Comparison of ENCODE assay signal across 15 cellular contexts in genomic region chr4:158724647-158725046, GRCh38. TPM values are rescaled to one million over a fixed set of nuclear protein-coding genes. Genes with fewer than 3 reads are reported as not detected.
DNase-seq lines count a peak whose midpoint lies in the region; ATAC-seq and TF ChIP-seq lines count a peak whose summit lies in the region.
"Had no signal": no experiment of that assay in that cellular context is flagged by ENCODE, and none has a peak within 500 bp of the region (broad histone marks: within the 10 kb centered on the region; RNA-seq: fewer than 3 reads in every experiment).

No MANE protein-coding gene starts in this region.

- no peaks in the 10 kb centered on the region for H3K9me3 Mint-ChIP-seq in activated CD8-positive, alpha-beta memory T cell treated with anti-CD3 and anti-CD28 coated beads, Interleukin-2, amount 10 ng/mL, durations not matched to agents 7 days and 5 days (ENCODE audit: low read depth)
- H3K9me3 Mint-ChIP-seq in activated naive CD8-positive, alpha-beta T cell treated with anti-CD3 and anti-CD28 coated beads, Interleukin-2, amount 50 U/mL, for 24 hours, result no peaks in the 10 kb centered on the region
- H3K9me3 Mint-ChIP-seq in neural crest cell, result no peaks in the 10 kb centered on the region

- H3K27me3 ChIP-seq in Karpas-422 (ENCODE audit: low read length), result no peaks in the 10 kb centered on the region
- H3K27me3 ChIP-seq: stomach had no signal

- no peaks in the 10 kb centered on the region for H3K9me2 ChIP-seq in Karpas-422 (replicated peaks; ENCODE audit: insufficient read depth, low read length)

- peaks cover 21% of the 10 kb centered on the region for H3K36me3 Mint-ChIP-seq in activated CD8-positive, alpha-beta memory T cell treated with anti-CD3 and anti-CD28 coated beads, Interleukin-2, amount 10 ng/mL, durations not matched to agents 7 days and 5 days
- peaks cover 22% of the 10 kb centered on the region for H3K36me3 Mint-ChIP-seq in activated naive CD8-positive, alpha-beta T cell treated with anti-CD3 and anti-CD28 coated beads, Interleukin-2, amount 50 U/mL, for 24 hours (ENCODE audit: low read depth)
- H3K36me3 Mint-ChIP-seq in neural crest cell (ENCODE audit: low read depth), result peaks cover 5% of the 10 kb centered on the region

- H3K4me1 Mint-ChIP-seq in activated CD8-positive, alpha-beta memory T cell treated with anti-CD3 and anti-CD28 coated beads, Interleukin-2, amount 10 ng/mL, durations not matched to agents 7 days and 5 days, result peaks cover 65% of the 10 kb centered on the region
- H3K4me1 Mint-ChIP-seq in activated naive CD8-positive, alpha-beta T cell treated with anti-CD3 and anti-CD28 coated beads, Interleukin-2, amount 50 U/mL, for 24 hours, result peaks cover 50% of the 10 kb centered on the region
- H3K4me1 Mint-ChIP-seq in neural crest cell, result peaks cover 27% of the 10 kb centered on the region

- H3K9me3 ChIP-seq in Karpas-422 (ENCODE audit: low read length), result no peaks in the 10 kb centered on the region
- H3K9me3 ChIP-seq: A549, psoas muscle, stomach had no signal

- H3K9ac ChIP-seq in Karpas-422 (ENCODE audit: low read length), result no peak overlapping the region

- no peaks in the 10 kb centered on the region for H4K20me1 ChIP-seq in Karpas-422 (ENCODE audit: insufficient read depth, low read depth, low read length)

- peaks cover 11% of the 10 kb centered on the region; the same call in 1 of the 2 replicates for H3K36me3 ChIP-seq in Karpas-422 (ENCODE audit: insufficient read depth, low read length)

- H3K79me2 ChIP-seq in Karpas-422 (ENCODE audit: low read length), result peaks cover 33% of the 10 kb centered on the region

- no peak for TF ChIP-seq CTCF in neural crest cell (conservative IDR thresholded peaks at IDR 0.05)

- H3K27ac ChIP-seq in Karpas-422 (ENCODE audit: low read length), result no peak overlapping the region
- H3K27ac ChIP-seq: HL-60 had no signal

- H3K27ac Mint-ChIP-seq in activated CD8-positive, alpha-beta memory T cell treated with anti-CD3 and anti-CD28 coated beads, Interleukin-2, amount 10 ng/mL, durations not matched to agents 7 days and 5 days, result peak overlapping the region; percentile 98
- peak overlapping the region; percentile 78 for H3K27ac Mint-ChIP-seq in activated naive CD8-positive, alpha-beta T cell treated with anti-CD3 and anti-CD28 coated beads, Interleukin-2, amount 50 U/mL, for 24 hours
- no peak overlapping the region for H3K27ac Mint-ChIP-seq in neural crest cell (ENCODE audit: unreplicated experiment)

- peak; percentile 6 for ATAC-seq in activated CD8-positive, alpha-beta memory T cell treated with anti-CD3 and anti-CD28 coated beads, Interleukin-2, amount 10 ng/mL, durations not matched to agents 7 days and 5 days
- no peak for ATAC-seq in activated naive CD8-positive, alpha-beta T cell treated with anti-CD3 and anti-CD28 coated beads, Interleukin-2, amount 50 U/mL, for 24 hours
- no peak for ATAC-seq in GM21515 (IDR thresholded peaks at IDR 0.05; ENCODE audit: unreplicated experiment)
- ATAC-seq in GM21423 (IDR thresholded peaks at IDR 0.05; ENCODE audit: unreplicated experiment), result no peak
- ATAC-seq: left ventricle myocardium superior, psoas muscle had no signal

- no peak for DNase-seq in activated CD8-positive, alpha-beta memory T cell treated with anti-CD3 and anti-CD28 coated beads, Interleukin-2, amount 10 ng/mL, durations not matched to agents 7 days and 5 days
- no peak for DNase-seq in activated CD8-positive, alpha-beta memory T cell treated with anti-CD3 and anti-CD28 coated beads, Interleukin-2, amount 50 U/mL, for 48 hours
- DNase-seq in Karpas-422 (no peak), neural crest cell (ENCODE audit: low read depth, low spot score) (no peak)
- DNase-seq in activated naive CD8-positive, alpha-beta T cell treated with anti-CD3 and anti-CD28 coated beads, Interleukin-2, amount 50 U/mL, for 24 hours, result no peak
- DNase-seq in stimulated activated CD4-positive, alpha-beta T cell treated with anti-CD3 and anti-CD28 coated beads, Interleukin-1b, Interleukin-23, amount 100 ng/mL, for 48 hours, result no peak
- DNase-seq: amygdala, DND-41, left ventricle myocardium superior, psoas muscle, stomach had no signal

- no peak overlapping the region for H3K4me3 ChIP-seq in Karpas-422 (ENCODE audit: low read length)
- H3K4me3 ChIP-seq: psoas muscle had no signal

- no peak overlapping the region for H3K4me2 ChIP-seq in Karpas-422 (ENCODE audit: low read depth, low read length, poor library complexity, severe bottlenecking)

- CTCF ChIA-PET in activated CD8-positive, alpha-beta memory T cell treated with anti-CD3 and anti-CD28 coated beads, Interleukin-2, amount 10 ng/mL, durations not matched to agents 7 days and 5 days (lab: Charles Lee), result interaction anchor here (0.6 to 2.0 kb wide), 2 partner anchors 127 to 452 kb away, joined by 3 to 6 read pairs; no protein-coding TSS in a partner anchor

- H3K4me3 Mint-ChIP-seq in activated CD8-positive, alpha-beta memory T cell treated with anti-CD3 and anti-CD28 coated beads, Interleukin-2, amount 10 ng/mL, durations not matched to agents 7 days and 5 days, result peak overlapping the region; percentile 88
- peak overlapping the region; percentile 93 for H3K4me3 Mint-ChIP-seq in activated naive CD8-positive, alpha-beta T cell treated with anti-CD3 and anti-CD28 coated beads, Interleukin-2, amount 50 U/mL, for 24 hours
- H3K4me3 Mint-ChIP-seq in neural crest cell, result peak overlapping the region; percentile 77

- H2AFZ ChIP-seq in Karpas-422 (ENCODE audit: low read length), result peak overlapping the region; percentile 19; the same call in 1 of the 2 replicates

- peaks cover 17% of the 10 kb centered on the region for H3K4me1 ChIP-seq in Karpas-422 (ENCODE audit: low read length)
- H3K4me1 ChIP-seq: A549 had no signal

- no peaks in the 10 kb centered on the region for H3K27me3 Mint-ChIP-seq in activated CD8-positive, alpha-beta memory T cell treated with anti-CD3 and anti-CD28 coated beads, Interleukin-2, amount 10 ng/mL, durations not matched to agents 7 days and 5 days
- peaks cover 28% of the 10 kb centered on the region for H3K27me3 Mint-ChIP-seq in activated naive CD8-positive, alpha-beta T cell treated with anti-CD3 and anti-CD28 coated beads, Interleukin-2, amount 50 U/mL, for 24 hours
- H3K27me3 Mint-ChIP-seq in neural crest cell (ENCODE audit: low read depth), result peaks cover 23% of the 10 kb centered on the region

RNA-seq across cellular contexts. Expression of gene PPID, which starts 1.5 kb away (rescaled TPM):
- total RNA-seq in activated CD8-positive, alpha-beta memory T cell treated with anti-CD3 and anti-CD28 coated beads, Interleukin-2, amount 10 ng/mL, durations not matched to agents 7 days and 5 days, result 10 to 100 TPM; 39.4 to 43.9 TPM
- 56.8 and 57.3 TPM in 2 replicates for total RNA-seq in Karpas-422 (2014; rRNA removed; shearing (Covaris generic); ENCODE audit: low replicate concordance)
- total RNA-seq in neural crest cell, result 38.5 and 40.2 TPM in 2 replicates

RNA-seq across cellular contexts. Expression of gene FNIP2, which starts 44.2 kb away (rescaled TPM):
- total RNA-seq in activated CD8-positive, alpha-beta memory T cell treated with anti-CD3 and anti-CD28 coated beads, Interleukin-2, amount 10 ng/mL, durations not matched to agents 7 days and 5 days, result 10 to 100 TPM; 12.3 to 17.1 TPM
- 0.04 and 0.56 TPM in 2 replicates for total RNA-seq in Karpas-422 (2014; rRNA removed; shearing (Covaris generic); ENCODE audit: low replicate concordance)
- 30.5 and 31.1 TPM in 2 replicates for total RNA-seq in neural crest cell

RNA-seq across cellular contexts. Expression of gene ETFDH, which starts 52.6 kb away (rescaled TPM):
- 10 to 100 TPM; 22.0 to 30.4 TPM for total RNA-seq in activated CD8-positive, alpha-beta memory T cell treated with anti-CD3 and anti-CD28 coated beads, Interleukin-2, amount 10 ng/mL, durations not matched to agents 7 days and 5 days
- total RNA-seq in Karpas-422 (2014; rRNA removed; shearing (Covaris generic); ENCODE audit: low replicate concordance), result 34.2 and 54.3 TPM in 2 replicates
- 15.8 and 17.5 TPM in 2 replicates for total RNA-seq in neural crest cell

RNA-seq across cellular contexts. Expression of gene C4orf46, which starts 53.0 kb away (rescaled TPM):
- total RNA-seq in activated CD8-positive, alpha-beta memory T cell treated with anti-CD3 and anti-CD28 coated beads, Interleukin-2, amount 10 ng/mL, durations not matched to agents 7 days and 5 days, result 10 to 100 TPM; 17.9 to 20.2 TPM
- 12.6 and 27.9 TPM in 2 replicates for total RNA-seq in Karpas-422 (2014; rRNA removed; shearing (Covaris generic); ENCODE audit: low replicate concordance)
- 28.4 and 30.1 TPM in 2 replicates for total RNA-seq in neural crest cell
